In the genomic region with DNA sequence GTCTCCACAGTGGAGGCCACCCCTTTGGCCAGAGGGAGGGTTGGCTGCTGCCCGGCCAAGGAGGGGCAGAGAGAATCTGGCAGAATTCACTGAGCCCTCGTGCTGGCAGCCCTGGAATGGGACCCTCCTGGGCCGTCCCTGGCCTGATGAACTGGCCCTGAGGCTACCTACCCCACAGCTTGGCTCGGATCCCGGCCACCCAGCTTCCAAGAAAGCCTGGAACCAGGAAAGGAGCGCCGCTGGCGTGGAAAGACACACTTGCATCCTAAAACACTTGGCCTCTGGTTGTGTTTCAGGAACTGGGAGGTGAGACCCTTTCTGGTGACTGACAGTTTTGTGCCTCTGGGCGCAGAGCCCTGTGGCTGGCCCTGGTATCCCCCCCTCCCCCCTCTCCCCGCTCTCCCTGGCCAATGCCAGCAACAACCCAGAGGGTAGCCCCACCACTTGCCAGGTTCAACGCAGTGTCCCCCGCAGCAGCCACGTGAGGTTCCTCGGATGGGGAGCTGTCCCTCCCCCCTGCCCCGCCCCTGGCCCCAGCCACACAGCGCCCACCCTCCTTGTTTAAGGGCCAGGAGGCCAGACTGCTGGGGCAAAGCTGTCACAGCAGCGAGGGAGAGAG, we compare ENCODE assay signal across 1 cellular context.
TF ChIP-seq lines count a peak whose summit lies in the region.

No MANE protein-coding gene starts in this region.

TF ChIP-seq in endothelial cell of umbilical vein, 7 proteins besides CTCF, POLR2A, EP300 and RAD21 (continued from another document):
- no peak for TF ChIP-seq MAX (IDR thresholded peaks at IDR 0.05; ENCODE audit: insufficient read depth, insufficient read length)
- TF ChIP-seq FOS (IDR thresholded peaks at IDR 0.05; ENCODE audit: borderline replicate concordance, insufficient read depth, low read length): no peak
